ENCODE assay signal across 3 cellular contexts in the genomic region with DNA sequence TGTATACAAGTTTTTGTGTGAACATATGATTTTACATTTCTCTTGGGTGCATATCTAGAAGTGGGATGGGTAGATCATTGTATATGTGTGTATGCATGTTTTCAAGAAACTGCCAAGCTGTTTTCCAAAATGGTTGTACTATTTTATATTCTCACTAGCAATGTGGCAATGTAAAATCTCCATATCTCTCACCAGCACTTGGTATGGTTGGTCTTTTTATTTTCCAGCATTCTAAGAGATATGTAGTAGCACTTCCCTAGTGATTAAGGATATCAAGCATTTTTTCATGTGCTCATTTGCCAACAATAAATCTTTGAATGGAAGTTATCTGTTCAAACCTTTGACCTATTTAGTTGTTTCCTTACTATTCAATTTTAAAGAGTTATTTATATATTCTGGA.
"Had no signal": no experiment of that assay in that cellular context is flagged by ENCODE, and none has a peak within 500 bp of the region (broad histone marks: within the 10 kb centered on the region; RNA-seq: fewer than 3 reads in every experiment).

No MANE protein-coding gene starts in this region.

- H3K4me3 ChIP-seq: GM12878 had no signal

- DNase-seq: GDM1, GF-D8 had no signal
